ENCODE assay signal across 3 cellular contexts in genomic region chr7:13713092-13713491, GRCh38.
"Had no signal": no experiment of that assay in that cellular context is flagged by ENCODE, and none has a peak within 500 bp of the region (broad histone marks: within the 10 kb centered on the region; RNA-seq: fewer than 3 reads in every experiment).

No MANE protein-coding gene starts in this region.

- DNase-seq: GDM1, GF-D8 had no signal

- H3K4me3 ChIP-seq: GM12878 had no signal

- ATAC-seq: GM12878 had no signal
